9 cellular contexts compared by ENCODE assay signal in genomic region chr14:68564826-68565760, GRCh38.
DNase-seq lines count a peak whose midpoint lies in the region; ATAC-seq, FAIRE-seq and TF ChIP-seq lines count a peak whose summit lies in the region.
"Had no signal": no experiment of that assay in that cellular context is flagged by ENCODE, and none has a peak within 500 bp of the region (broad histone marks: within the 10 kb centered on the region; RNA-seq: fewer than 3 reads in every experiment).

No MANE protein-coding gene starts in this region.

- no peaks in the 10 kb centered on the region for H4K20me1 ChIP-seq in K562 (replicated peaks; ENCODE audit: control insufficient read depth, insufficient read depth, low read length)
- H4K20me1 ChIP-seq in HepG2 (ENCODE audit: insufficient read depth, low read length), result no peaks in the 10 kb centered on the region

- CTCF ChIA-PET in K562 (lab: Yijun Ruan, JAX; ENCODE audit: low intra/inter-chr PET ratio), result no interaction called here
- CTCF ChIA-PET in HepG2 (lab: Yijun Ruan, JAX; ENCODE audit: low intra/inter-chr PET ratio, low total read pairs), result no interaction called here

- no peaks in the 10 kb centered on the region for H3K36me3 ChIP-seq in K562 (ENCODE audit: control insufficient read depth, insufficient read depth, low read length)
- H3K36me3 ChIP-seq in HepG2 (replicated peaks in 1 of 2; ENCODE audit: control insufficient read depth in 1 of 2, insufficient read depth in 2 of 2, low read length in 2 of 2), result no peaks in the 10 kb centered on the region
- no peaks in the 10 kb centered on the region for H3K36me3 ChIP-seq in thoracic aorta

- WGBS in K562 (ENCODE audit: insufficient coverage, low coverage, missing lambda C conversion rate), result 51% methylated on average over 8 of the region's 8 CpGs
- 56% methylated on average over 6 of the region's 8 CpGs for WGBS in HepG2 (ENCODE audit: low lambda C conversion rate)

- TF ChIP-seq EP300 in K562 (IDR thresholded peaks at IDR 0.05; ENCODE audit: low read length), result no peak
- peak in 1 of 2 experiments; percentile 55; a peak in 1 of 4 replicates for TF ChIP-seq EP300 in HepG2 (IDR thresholded peaks at IDR 0.05; ENCODE audit: low read depth in 2 of 2, low read length in 2 of 2)
- peak; percentile 40; the same call in 1 of the 2 replicates for TF ChIP-seq EP300 in HepG2 (CRISPR knock-in tag; IDR thresholded peaks at IDR 0.05; ENCODE audit: borderline replicate concordance)

- H2AFZ ChIP-seq in K562 (ENCODE audit: low read depth, low read length), result no peak overlapping the region
- no peak overlapping the region for H2AFZ ChIP-seq in HepG2 (ENCODE audit: low read length)

- intact Hi-C loops in K562 (cut with micrococcal nuclease) (no loop called here), HepG2 (cut with micrococcal nuclease; ENCODE audit: unreplicated experiment) (loop anchor here (5.0 to 10.0 kb wide), 2 partner anchors 100 to 458 kb away; no protein-coding TSS in a partner anchor)

- POLR2A ChIA-PET in K562 (lab: Yijun Ruan, JAX) (interaction anchor here (0.6 to 1.0 kb wide), 3 partner anchors 10 to 248 kb away, joined by 3 to 4 read pairs (median 4); no protein-coding TSS in a partner anchor), HepG2 (lab: Yijun Ruan, JAX) (interaction anchor here (1.1 to 1.9 kb wide), 5 partner anchors 11 to 223 kb away, joined by 3 to 6 read pairs (median 3); no protein-coding TSS in a partner anchor)

- BruUV-seq in K562 (replicated peaks; lab: Mats Ljungman, UMichigan), result no TSS peak
- no TSS peak for BruUV-seq in HepG2 (replicated peaks; lab: Mats Ljungman, UMichigan)

- H3K4me1 ChIP-seq in K562 (replicated peaks in 1 of 2; ENCODE audit: control insufficient read depth in 2 of 2, insufficient read depth in 2 of 2, low read length in 2 of 2) (no peaks in the 10 kb centered on the region; a peak in 3 of 5 replicates), HepG2 (ENCODE audit: insufficient read depth, low read length) (peaks cover 94% of the 10 kb centered on the region), thoracic aorta (ENCODE audit: control insufficient read depth in 1 of 2, low read depth in 2 of 2) (peaks cover 35 to 70% of the 10 kb centered on the region in 2 donors)

- TF ChIP-seq RAD21 in K562 (CRISPR knock-in tag; conservative IDR thresholded peaks at IDR 0.05 in 1 of 2, IDR thresholded peaks at IDR 0.05 in 1 of 2) (no peak), HepG2 (CRISPR knock-in tag; IDR thresholded peaks at IDR 0.05) (no peak)

- H3K4me3 ChIP-seq in K562, result no peak overlapping the region
- H3K4me3 ChIP-seq in HepG2 (replicated peaks in 1 of 3; ENCODE audit: insufficient read depth in 1 of 3, low read depth in 2 of 3, low read length in 3 of 3), result no peak overlapping the region
- H3K4me3 ChIP-seq in thoracic aorta, result no peak overlapping the region

- H3K9me3 ChIP-seq in K562 (replicated peaks; ENCODE audit: control insufficient read depth, insufficient read depth, low read depth, low read length) (no peaks in the 10 kb centered on the region), HepG2 (ENCODE audit: low read length) (no peaks in the 10 kb centered on the region), thoracic aorta (no peaks in the 10 kb centered on the region)

- H3K27ac ChIP-seq in K562 (ENCODE audit: extremely low read depth, low read depth, low read length), result no peak overlapping the region
- no peak overlapping the region for H3K27ac ChIP-seq in HepG2 (ENCODE audit: extremely low read length, insufficient read depth, low read length)
- H3K27ac ChIP-seq in thoracic aorta, result peak overlapping the region; percentile 87 to 95

- H3K27me3 ChIP-seq in K562 (ENCODE audit: control insufficient read depth in 2 of 2, insufficient read depth in 2 of 2, low read length in 2 of 2) (no peaks in the 10 kb centered on the region), HepG2 (ENCODE audit: control insufficient read depth in 1 of 2, insufficient read depth in 2 of 2, low read length in 2 of 2) (no peaks in the 10 kb centered on the region), thoracic aorta (replicated peaks; ENCODE audit: insufficient read depth) (no peaks in the 10 kb centered on the region)

- H3K79me2 ChIP-seq in K562 (ENCODE audit: control insufficient read depth, insufficient read depth, low read length) (no peaks in the 10 kb centered on the region), HepG2 (ENCODE audit: insufficient read depth, low read length) (no peaks in the 10 kb centered on the region)

- FAIRE-seq in K562 (lab: Jason Lieb, UNC) (no peak), HepG2 (lab: Jason Lieb, UNC) (peak; percentile 93)

- TF ChIP-seq CTCF in K562 (IDR thresholded peaks at IDR 0.05 in 2 of 3, conservative IDR thresholded peaks at IDR 0.05 in 1 of 3; ENCODE audit: insufficient read depth in 2 of 3, low read depth in 1 of 3, low read length in 3 of 3) (no peak), HepG2 (CRISPR knock-in tag; IDR thresholded peaks at IDR 0.05) (no peak), thoracic aorta (IDR thresholded peaks at IDR 0.05) (no peak)

- peak; percentile 15 for DNase-seq in activated CD4-positive, alpha-beta T cell treated with anti-CD3 and anti-CD28 coated beads for 48 hours
- no peak for DNase-seq in activated CD4-positive, alpha-beta T cell treated with anti-CD3 and anti-CD28 coated beads for 1 hour
- DNase-seq in K562 (ENCODE audit: extremely low read depth in 1 of 4, low spot score in 3 of 4), result peak; percentile 29 to 38 (median 30)
- peak; percentile 68 for DNase-seq in HepG2 (ENCODE audit: low spot score)
- no peak for DNase-seq in thoracic aorta (ENCODE audit: low spot score)
- no peak for DNase-seq in GOT3 (lab: John Stamatoyannopoulos, UW)
- DNase-seq: activated CD4-positive, CD25-positive, alpha-beta regulatory T cell had no signal

- ATAC-seq in K562 (peak; percentile 62), HepG2 (peak; percentile 34), thoracic aorta (ENCODE audit: insufficient number of reproducible peaks, low FRiP score, low read depth) (no peak), GM18511 (IDR thresholded peaks at IDR 0.05; ENCODE audit: unreplicated experiment) (no peak), GM18861 (IDR thresholded peaks at IDR 0.05; ENCODE audit: unreplicated experiment) (no peak)

- TF ChIP-seq POLR2A in K562 (conservative IDR thresholded peaks at IDR 0.05) (no peak), HepG2 (IDR thresholded peaks at IDR 0.05; ENCODE audit: insufficient read depth in 1 of 2, low read depth in 2 of 2, low read length in 2 of 2) (no peak)

- H3K4me2 ChIP-seq in K562 (ENCODE audit: insufficient read depth, low read length) (no peak overlapping the region), HepG2 (ENCODE audit: low read depth, low read length) (peak overlapping the region; percentile 10; the same call in 1 of the 2 replicates)

- in situ Hi-C loops in K562 (cut with MboI), result no loop called here
- in situ Hi-C loops in HepG2 (cut with HindIII; ENCODE audit: extremely low pct_ligation_motif_present, low pct_unique_long_range_greater_than_20kb), result no loop called here

- no peaks in the 10 kb centered on the region for H3K9me1 ChIP-seq in K562 (ENCODE audit: control insufficient read depth, insufficient read depth, low read length)

- H3K9ac ChIP-seq in K562 (ENCODE audit: insufficient read depth in 1 of 2, low read depth in 2 of 2, low read length in 2 of 2) (peak overlapping the region in 1 of 2 experiments; percentile 36; a peak in 2 of 4 replicates), HepG2 (ENCODE audit: insufficient read depth, low read depth, low read length) (no peak overlapping the region)

TF ChIP-seq in K562, 482 proteins besides CTCF, POLR2A, EP300 and RAD21 (continues in another document):
- TF ChIP-seq, protein P1, sequence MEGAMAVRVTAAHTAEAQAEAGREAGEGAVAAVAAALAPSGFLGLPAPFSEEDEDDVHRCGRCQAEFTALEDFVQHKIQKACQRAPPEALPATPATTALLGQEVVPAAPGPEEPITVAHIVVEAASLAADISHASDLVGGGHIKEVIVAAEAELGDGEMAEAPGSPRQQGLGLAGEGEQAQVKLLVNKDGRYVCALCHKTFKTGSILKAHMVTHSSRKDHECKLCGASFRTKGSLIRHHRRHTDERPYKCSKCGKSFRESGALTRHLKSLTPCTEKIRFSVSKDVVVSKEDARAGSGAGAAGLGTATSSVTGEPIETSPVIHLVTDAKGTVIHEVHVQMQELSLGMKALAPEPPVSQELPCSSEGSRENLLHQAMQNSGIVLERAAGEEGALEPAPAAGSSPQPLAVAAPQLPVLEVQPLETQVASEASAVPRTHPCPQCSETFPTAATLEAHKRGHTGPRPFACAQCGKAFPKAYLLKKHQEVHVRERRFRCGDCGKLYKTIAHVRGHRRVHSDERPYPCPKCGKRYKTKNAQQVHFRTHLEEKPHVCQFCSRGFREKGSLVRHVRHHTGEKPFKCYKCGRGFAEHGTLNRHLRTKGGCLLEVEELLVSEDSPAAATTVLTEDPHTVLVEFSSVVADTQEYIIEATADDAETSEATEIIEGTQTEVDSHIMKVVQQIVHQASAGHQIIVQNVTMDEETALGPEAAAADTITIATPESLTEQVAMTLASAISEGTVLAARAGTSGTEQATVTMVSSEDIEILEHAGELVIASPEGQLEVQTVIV (CRISPR knock-in tag; IDR thresholded peaks at IDR 0.05; ENCODE audit: borderline replicate concordance), result no peak
- no peak for TF ChIP-seq MYBL2 (IDR thresholded peaks at IDR 0.05; ENCODE audit: low read depth)
- TF ChIP-seq MYBL2 (CRISPR knock-in tag; IDR thresholded peaks at IDR 0.05; ENCODE audit: borderline replicate concordance), result no peak
- peak in 1 of 2 experiments; percentile 76; a peak in 1 of 4 replicates for TF ChIP-seq SRF (CRISPR knock-in tag; IDR thresholded peaks at IDR 0.05)

TF ChIP-seq in HepG2, 621 proteins besides CTCF, POLR2A, EP300 and RAD21 (continues in another document):
- no peak for TF ChIP-seq JDP2 (CRISPR knock-in tag; IDR thresholded peaks at IDR 0.05; ENCODE audit: borderline replicate concordance)
- TF ChIP-seq, protein P2, sequence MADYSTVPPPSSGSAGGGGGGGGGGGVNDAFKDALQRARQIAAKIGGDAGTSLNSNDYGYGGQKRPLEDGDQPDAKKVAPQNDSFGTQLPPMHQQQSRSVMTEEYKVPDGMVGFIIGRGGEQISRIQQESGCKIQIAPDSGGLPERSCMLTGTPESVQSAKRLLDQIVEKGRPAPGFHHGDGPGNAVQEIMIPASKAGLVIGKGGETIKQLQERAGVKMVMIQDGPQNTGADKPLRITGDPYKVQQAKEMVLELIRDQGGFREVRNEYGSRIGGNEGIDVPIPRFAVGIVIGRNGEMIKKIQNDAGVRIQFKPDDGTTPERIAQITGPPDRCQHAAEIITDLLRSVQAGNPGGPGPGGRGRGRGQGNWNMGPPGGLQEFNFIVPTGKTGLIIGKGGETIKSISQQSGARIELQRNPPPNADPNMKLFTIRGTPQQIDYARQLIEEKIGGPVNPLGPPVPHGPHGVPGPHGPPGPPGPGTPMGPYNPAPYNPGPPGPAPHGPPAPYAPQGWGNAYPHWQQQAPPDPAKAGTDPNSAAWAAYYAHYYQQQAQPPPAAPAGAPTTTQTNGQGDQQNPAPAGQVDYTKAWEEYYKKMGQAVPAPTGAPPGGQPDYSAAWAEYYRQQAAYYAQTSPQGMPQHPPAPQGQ (CRISPR knock-in tag; IDR thresholded peaks at IDR 0.05; ENCODE audit: borderline replicate concordance), result no peak
- TF ChIP-seq TBL1XR1 (IDR thresholded peaks at IDR 0.05; ENCODE audit: borderline replicate concordance, low read length, partially characterized antibody), result no peak
- no peak for TF ChIP-seq ZNF652 (CRISPR knock-in tag; IDR thresholded peaks at IDR 0.05; ENCODE audit: borderline replicate concordance, low read depth)
- no peak for TF ChIP-seq ZBTB8A (CRISPR knock-in tag; IDR thresholded peaks at IDR 0.05; ENCODE audit: borderline replicate concordance, low read depth)

Comparison
In these comparisons a context has a peak if more than half of its experiments do, and no peak if none do; other contexts are left out.
1. DNase-seq: peak in activated CD4-positive, alpha-beta T cell treated with anti-CD3 and anti-CD28 coated beads for 48 hours (single experiment), K562 (4 of 4) and HepG2 (single experiment); none in activated CD4-positive, alpha-beta T cell treated with anti-CD3 and anti-CD28 coated beads for 1 hour (single experiment), thoracic aorta (single experiment) and GOT3 (single experiment).
2. ATAC-seq: peak in K562 (single experiment) and HepG2 (single experiment); none in thoracic aorta (single experiment), GM18511 (single experiment) and GM18861 (single experiment).
3. H3K27ac ChIP-seq: peak in thoracic aorta (2 of 2); none in K562 (single experiment) and HepG2 (single experiment).